Comparison of ENCODE assay signal across 21 cellular contexts in the genomic region with DNA sequence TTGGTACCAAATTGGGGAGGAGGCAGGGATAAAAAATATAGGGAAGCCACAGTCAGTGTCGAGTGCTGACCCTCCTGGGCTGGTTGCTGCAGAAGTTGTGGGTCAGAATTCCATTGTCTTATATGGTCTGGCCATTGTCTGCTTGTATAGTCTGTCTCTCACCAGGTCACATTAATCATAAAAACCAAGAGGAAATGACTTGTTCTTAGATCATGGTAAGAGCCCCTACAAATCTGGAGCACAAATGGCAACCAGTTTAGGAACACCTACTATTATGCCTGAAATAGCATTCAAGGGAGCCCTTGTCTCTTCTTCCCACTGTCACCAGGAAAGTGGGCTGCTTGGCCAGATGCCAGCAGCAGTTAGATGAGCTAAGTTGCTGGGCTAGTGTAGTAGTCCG.
"Had no signal": no experiment of that assay in that cellular context is flagged by ENCODE, and none has a peak within 500 bp of the region (broad histone marks: within the 10 kb centered on the region; RNA-seq: fewer than 3 reads in every experiment).

No MANE protein-coding gene starts in this region.

- H3K4me1 ChIP-seq: esophagus squamous epithelium, transverse colon had no signal

- H3K27me3 ChIP-seq: esophagus squamous epithelium, transverse colon had no signal

- ATAC-seq: activated naive CD8-positive, alpha-beta T cell treated with anti-CD3 and anti-CD28 coated beads, Interleukin-2, amount 50 U/mL, for 24 hours; left ventricle myocardium superior had no signal

- H3K9me3 Mint-ChIP-seq: activated naive CD8-positive, alpha-beta T cell treated with anti-CD3 and anti-CD28 coated beads, Interleukin-2, amount 50 U/mL, for 24 hours had no signal

- H3K36me3 ChIP-seq: esophagus squamous epithelium, transverse colon had no signal

- H3K27ac ChIP-seq: dorsolateral prefrontal cortex, esophagus squamous epithelium had no signal

- FAIRE-seq: small intestine had no signal

- H3K4me1 Mint-ChIP-seq: activated naive CD8-positive, alpha-beta T cell treated with anti-CD3 and anti-CD28 coated beads, Interleukin-2, amount 50 U/mL, for 24 hours; nephron had no signal

- H3K9me3 ChIP-seq: esophagus squamous epithelium, transverse colon had no signal

- H3K4me3 ChIP-seq: dorsolateral prefrontal cortex, esophagus squamous epithelium, transverse colon had no signal

- H3K27ac Mint-ChIP-seq: activated naive CD8-positive, alpha-beta T cell treated with anti-CD3 and anti-CD28 coated beads, Interleukin-2, amount 50 U/mL, for 24 hours; nephron; progenitor cell of endocrine pancreas had no signal

- DNase-seq: activated CD4-positive, alpha-beta T cell treated with anti-CD3 and anti-CD28 coated beads for 1 hour; activated CD4-positive, alpha-beta T cell treated with anti-CD3 and anti-CD28 coated beads, Interleukin-2, amount 50 U/mL, for 4 hours; activated naive CD4-positive, alpha-beta T cell; activated naive CD8-positive, alpha-beta T cell treated with anti-CD3 and anti-CD28 coated beads, Interleukin-2, amount 50 U/mL, for 24 hours; activated T-cell treated with anti-CD3 and anti-CD28 coated beads for 4 hours; aorta; dorsolateral prefrontal cortex; esophagus squamous epithelium; kidney glomerular epithelial cell; left ventricle myocardium superior; occipital lobe; right cardiac atrium; small intestine; stimulated activated CD4-positive, alpha-beta T cell treated with anti-CD3 and anti-CD28 coated beads, Interleukin-4, amount 100 ng/mL, for 4 hours; stimulated activated CD8-positive, alpha-beta memory T cell treated with anti-CD3 and anti-CD28 coated beads, Interleukin-4, amount 100 ng/mL, for 48 hours; stimulated activated naive CD4-positive, alpha-beta T cell treated with Interleukin-2 at 50 U/mL for 16 hours; T-helper 1 cell; T1000; transverse colon had no signal

- H3K4me3 Mint-ChIP-seq: activated naive CD8-positive, alpha-beta T cell treated with anti-CD3 and anti-CD28 coated beads, Interleukin-2, amount 50 U/mL, for 24 hours; nephron had no signal
